ENCODE assay signal across 27 cellular contexts in the genomic region with DNA sequence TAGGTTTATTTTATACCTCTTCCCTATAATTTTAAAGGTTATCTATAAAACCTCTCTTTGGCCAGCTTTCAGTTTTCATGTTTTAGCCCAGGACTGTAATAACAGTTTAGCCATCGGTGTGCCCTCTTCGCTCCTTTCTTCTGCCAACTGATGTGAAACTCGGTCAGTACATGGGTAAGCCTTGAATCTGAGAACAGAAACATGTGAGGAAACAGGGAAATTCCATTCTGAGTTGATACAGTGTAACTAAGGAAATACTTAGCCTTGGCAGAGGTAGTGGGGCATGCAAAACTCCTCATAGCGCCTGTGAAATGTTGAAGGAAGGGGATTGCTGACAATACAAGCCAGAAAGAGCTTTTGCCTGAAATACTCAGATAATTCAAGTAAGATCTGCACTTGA.
DNase-seq lines count a peak whose midpoint lies in the region; FAIRE-seq and TF ChIP-seq lines count a peak whose summit lies in the region.
"Had no signal": no experiment of that assay in that cellular context is flagged by ENCODE, and none has a peak within 500 bp of the region (broad histone marks: within the 10 kb centered on the region; RNA-seq: fewer than 3 reads in every experiment).

No MANE protein-coding gene starts in this region.

- no peak overlapping the region for H3K4ac ChIP-seq in neuronal stem cell (ENCODE audit: low read length)

- DNase-seq in EL (peak; percentile 37), NCI-H69 (lab: John Stamatoyannopoulos, UW) (peak; percentile 12), fibroblast of gingiva (ENCODE audit: low read depth) (peak; percentile 74), neuronal stem cell (ENCODE audit: low spot score) (no peak), AG08395 (ENCODE audit: low spot score) (no peak), DMS 273 treated with DMSO at 0.1 percent for 48 hours (lab: John Stamatoyannopoulos, UW) (no peak), GM12892 (ENCODE audit: insufficient read length) (no peak), GM13976 (ENCODE audit: low spot score) (no peak)
- DNase-seq: activated CD4-positive, alpha-beta T cell treated with anti-CD3 and anti-CD28 coated beads for 1 hour; activated naive CD4-positive, alpha-beta T cell treated with Interleukin-2 at 50 U/mL for 16 hours; activated T-cell treated with anti-CD3 and anti-CD28 coated beads, Interleukin-2, amount 50 U/mL, for 1 hour; amygdala; dorsolateral prefrontal cortex; gastrocnemius medialis; HCEC 1CT; KBM-7; NCI-H1694 treated with DMSO at 0.1 percent for 48 hours; NCI-H226; PC-9; SIG-M5; stimulated activated CD4-positive, alpha-beta T cell treated with anti-CD3 and anti-CD28 coated beads, Interleukin-12 subunit alpha, Interleukin-12 subunit beta, amount 100 ng/mL, for 4 hours; T-cell had no signal

- no peak overlapping the region for H3K9ac ChIP-seq in neuronal stem cell (ENCODE audit: low read depth, low read length, poor library complexity)

- H3K27ac ChIP-seq in neuronal stem cell (replicated peaks; ENCODE audit: low read length): no peak overlapping the region
- H3K27ac ChIP-seq: C4-2B, epithelial cell of prostate, gastrocnemius medialis, PC-9, right atrium auricular region had no signal

- no peak overlapping the region for H3K4me3 ChIP-seq in neuronal stem cell (ENCODE audit: low read length in 2 of 2)
- H3K4me3 ChIP-seq: gastrocnemius medialis, PC-9, right atrium auricular region had no signal

- no peak overlapping the region for H2BK15ac ChIP-seq in neuronal stem cell (ENCODE audit: low read length)

- H4K8ac ChIP-seq in neuronal stem cell (ENCODE audit: low read depth, low read length): no peak overlapping the region

- peak overlapping the region; percentile 45 for H2AFZ ChIP-seq in neuronal stem cell (ENCODE audit: low read length)
- H2AFZ ChIP-seq: PC-9 had no signal

- no peaks in the 10 kb centered on the region for H3K27me3 ChIP-seq in neuronal stem cell (ENCODE audit: control insufficient read depth in 3 of 3, insufficient read depth in 3 of 3, low read depth in 1 of 3, low read length in 3 of 3)
- H3K27me3 ChIP-seq: dorsolateral prefrontal cortex, gastrocnemius medialis, right atrium auricular region had no signal

- H2BK5ac ChIP-seq in neuronal stem cell (ENCODE audit: low read length): no peak overlapping the region

- H3K14ac ChIP-seq in neuronal stem cell (ENCODE audit: low read length): no peak overlapping the region

- H3K18ac ChIP-seq in neuronal stem cell (ENCODE audit: low read length): no peak overlapping the region

- H3K36me3 ChIP-seq in neuronal stem cell (replicated peaks in 1 of 2; ENCODE audit: control insufficient read depth in 2 of 2, insufficient read depth in 2 of 2, low read length in 2 of 2): no peaks in the 10 kb centered on the region
- H3K36me3 ChIP-seq: gastrocnemius medialis, right atrium auricular region had no signal

- H3K9me3 ChIP-seq in neuronal stem cell (replicated peaks in 1 of 2; ENCODE audit: control insufficient read depth in 2 of 2, insufficient read depth in 1 of 2, low read depth in 1 of 2, low read length in 2 of 2): no peaks in the 10 kb centered on the region
- H3K9me3 ChIP-seq: gastrocnemius medialis, right atrium auricular region had no signal

- H2BK120ac ChIP-seq in neuronal stem cell (ENCODE audit: low read depth, low read length): no peak overlapping the region

- no peaks in the 10 kb centered on the region for H3K4me1 ChIP-seq in neuronal stem cell (ENCODE audit: control insufficient read depth in 2 of 2, insufficient read depth in 1 of 2, low read depth in 1 of 2, low read length in 2 of 2)
- H3K4me1 ChIP-seq: gastrocnemius medialis, right atrium auricular region had no signal

- no peak overlapping the region for H2AK5ac ChIP-seq in neuronal stem cell (ENCODE audit: low read depth, low read length)

- H3K4me2 ChIP-seq in neuronal stem cell (ENCODE audit: insufficient read depth, low read length, poor library complexity, severe bottlenecking): no peak overlapping the region
- H3K4me2 ChIP-seq: PC-9 had no signal

- in situ Hi-C loops in GM13976 (cut with MboI; ENCODE audit: low sequenced_read_pairs, unreplicated experiment): no loop called here

- H3K79me1 ChIP-seq in neuronal stem cell (ENCODE audit: low read depth, low read length): no peaks in the 10 kb centered on the region

- TF ChIP-seq POLR2A in GM12892 (IDR thresholded peaks at IDR 0.05; ENCODE audit: low read depth, low read length): no peak

- no peak for FAIRE-seq in GM12892 (lab: Jason Lieb, UNC)
- FAIRE-seq: keratinocyte, TTC549 had no signal

- no peak overlapping the region for H4K91ac ChIP-seq in neuronal stem cell (ENCODE audit: low read depth, low read length, poor library complexity)

- no peak overlapping the region for H3K23ac ChIP-seq in neuronal stem cell (ENCODE audit: low read depth, low read length, poor library complexity)

- no CpG with 5 or more reads among the region's 4 CpGs for WGBS in neuronal stem cell (ENCODE audit: extremely low coverage in 2 of 2, insufficient read length in 2 of 2, insufficient replicate concordance in 1 of 2), 2 donors

- TF ChIP-seq CTCF in GM13976 (IDR thresholded peaks at IDR 0.05; ENCODE audit: borderline replicate concordance, control extremely low read depth, extremely low read depth, insufficient read depth, missing control alignments): no peak

- no peak overlapping the region for H2BK12ac ChIP-seq in neuronal stem cell (ENCODE audit: low read length)

Comparison
In these comparisons a context has a peak if more than half of its experiments do, and no peak if none do; other contexts are left out.
1. DNase-seq: peak in EL (single experiment), NCI-H69 (single experiment) and fibroblast of gingiva (single experiment); none in neuronal stem cell (single experiment), AG08395 (single experiment), DMS 273 treated with DMSO at 0.1 percent for 48 hours (single experiment), GM12892 (single experiment) and GM13976 (single experiment).